Comparison of ENCODE assay signal across 10 cellular contexts in genomic region chr19:15825753-15826152, GRCh38. TPM values are rescaled to one million over a fixed set of nuclear protein-coding genes. Genes with fewer than 3 reads are reported as not detected.
"Had no signal": no experiment of that assay in that cellular context is flagged by ENCODE, and none has a peak within 500 bp of the region (broad histone marks: within the 10 kb centered on the region; RNA-seq: fewer than 3 reads in every experiment).

No MANE protein-coding gene starts in this region.

- DNase-seq: IMR-90, KBM-7, KG1 had no signal

- H3K4me2 ChIP-seq: KMS-11 had no signal

- H3K4me3 Mint-ChIP-seq: IgD-negative memory B cell had no signal

- H3K9ac ChIP-seq: KMS-11 had no signal

- H3K27ac ChIP-seq: HL-60, KMS-11 had no signal

- ATAC-seq: HepG2 had no signal

- H3K9me3 Mint-ChIP-seq: IgD-negative memory B cell had no signal

- H3K27ac Mint-ChIP-seq: IgD-negative memory B cell had no signal

- FAIRE-seq: HepG2, HTR-8/SVneo had no signal

RNA-seq across cellular contexts. Expression of gene OR10H1, which starts 10.3 kb away (rescaled TPM):
- total RNA-seq: HepG2, HT-29, HT1080, IMR-90 had no signal
- polyA plus RNA-seq: HepG2, IgD-negative memory B cell, IMR-90 had no signal

RNA-seq across cellular contexts. Expression of gene OR10H5, which starts 38.3 kb away (rescaled TPM):
- total RNA-seq: HepG2, HT-29, HT1080, IMR-90 had no signal
- polyA plus RNA-seq: HepG2, IgD-negative memory B cell, IMR-90 had no signal
